In genomic region chr20:7420345-7420744, GRCh38 we compare ENCODE assay signal across 34 cellular contexts.
"Had no signal": no experiment of that assay in that cellular context is flagged by ENCODE, and none has a peak within 500 bp of the region (broad histone marks: within the 10 kb centered on the region; RNA-seq: fewer than 3 reads in every experiment).

No MANE protein-coding gene starts in this region.

- DNase-seq: Karpas-422, Kasumi-1, KG1, MG63, MM.1S, MV-4-11, NCI-H1048, NCI-H1092, NCI-H1092 treated with DMSO at 0.1 percent for 48 hours, NCI-H1105, NCI-H1105 treated with DMSO at 0.1 percent for 48 hours, NCI-H1417, NCI-H1417 treated with DMSO at 0.1 percent for 48 hours, NCI-H1436, NCI-H1436 treated with DMSO at 0.1 percent for 48 hours, NCI-H146, NCI-H1694, NCI-H1694 treated with DMSO at 0.1 percent for 48 hours, NCI-H187, NCI-H187 treated with DMSO at 0.1 percent for 48 hours, NCI-H1930, NCI-H2029, NCI-H2029 treated with DMSO at 0.1 percent for 48 hours, NCI-H2081, NCI-H2081 treated with DMSO at 0.1 percent for 48 hours, NCI-H2107, NCI-H2171, NCI-H2171 treated with DMSO at 0.1 percent for 48 hours, NCI-H2227 treated with DMSO at 0.1 percent for 48 hours, NCI-H226, NCI-H345, NCI-H446, NCI-H446 treated with DMSO at 0.1 percent for 48 hours had no signal

- H3K27me3 ChIP-seq: MG63 had no signal

- H3K9ac ChIP-seq: KMS-11 had no signal

- H3K4me2 ChIP-seq: KMS-11 had no signal

- H3K36me3 ChIP-seq: MG63 had no signal

- H3K9me3 ChIP-seq: MG63 had no signal

- H3K4me3 ChIP-seq: MG63 had no signal

- H3K27ac ChIP-seq: KMS-11 had no signal
